Comparison of ENCODE assay signal across 31 cellular contexts in genomic region chr1:47843059-47843458, GRCh38.
"Had no signal": no experiment of that assay in that cellular context is flagged by ENCODE, and none has a peak within 500 bp of the region (broad histone marks: within the 10 kb centered on the region; RNA-seq: fewer than 3 reads in every experiment).

No MANE protein-coding gene starts in this region.

- H3K27ac ChIP-seq: epithelial cell of prostate, esophagus squamous epithelium, heart right ventricle, left lung, skin epidermis, testis, upper lobe of left lung, WERI-Rb-1 had no signal

- H3K36me3 Mint-ChIP-seq: activated naive CD4-positive, alpha-beta T cell treated with anti-CD3 and anti-CD28 coated beads, Interleukin-2, amount 10 ng/mL, durations not matched to agents 7 days and 5 days; activated naive CD8-positive, alpha-beta T cell treated with anti-CD3 and anti-CD28 coated beads, Interleukin-2, amount 10 ng/mL, durations not matched to agents 7 days and 5 days; natural killer cell treated with Interleukin-12 subunit alpha and Interleukin-12 subunit beta and Interleukin-15 and Interleukin-18, amount 100 ng/mL, for 72 hours had no signal

- H3K4me1 ChIP-seq: left lung, upper lobe of left lung had no signal

- H3K4me3 ChIP-seq: esophagus squamous epithelium, heart right ventricle, left lung, lung, mucosa of descending colon, skin epidermis, testis, upper lobe of left lung had no signal

- H3K4me1 Mint-ChIP-seq: activated CD4-positive, alpha-beta memory T cell treated with anti-CD3 and anti-CD28 coated beads, Interleukin-2, amount 10 ng/mL, durations not matched to agents 7 days and 5 days; activated CD4-positive, alpha-beta T cell treated with anti-CD3 and anti-CD28 coated beads, Interleukin-2, amount 10 ng/mL, durations not matched to agents 24 days and 14 days; activated naive CD4-positive, alpha-beta T cell treated with anti-CD3 and anti-CD28 coated beads, Interleukin-2, amount 10 ng/mL, durations not matched to agents 7 days and 5 days; activated naive CD8-positive, alpha-beta T cell treated with anti-CD3 and anti-CD28 coated beads, Interleukin-2, amount 10 ng/mL, durations not matched to agents 7 days and 5 days had no signal

- DNase-seq: activated CD4-positive, alpha-beta memory T cell treated with anti-CD3 and anti-CD28 coated beads, Interleukin-2, amount 10 ng/mL, durations not matched to agents 7 days and 5 days; activated CD4-positive, alpha-beta T cell treated with anti-CD3 and anti-CD28 coated beads, Interleukin-2, amount 10 ng/mL, durations not matched to agents 24 days and 14 days; activated CD4-positive, CD25-positive, alpha-beta regulatory T cell treated with anti-CD3 and anti-CD28 coated beads, Interleukin-2, amount 50 U/mL, for 72 hours; activated CD8-positive, alpha-beta memory T cell treated with anti-CD3 and anti-CD28 coated beads, Interleukin-2, amount 50 U/mL, for 48 hours; activated gamma-delta T cell; activated naive CD4-positive, alpha-beta T cell treated with anti-CD3 and anti-CD28 coated beads, Interleukin-2, amount 10 ng/mL, durations not matched to agents 7 days and 5 days; activated naive CD8-positive, alpha-beta T cell treated with anti-CD3 and anti-CD28 coated beads, Interleukin-2, amount 10 ng/mL, durations not matched to agents 7 days and 5 days; activated T-cell treated with anti-CD3 and anti-CD28 coated beads, Interleukin-2, amount 50 U/mL, for 24 hours; caudate nucleus; esophagus squamous epithelium; foreskin melanocyte; heart right ventricle; kidney glomerular epithelial cell; left lung; mesendoderm; occipital lobe; stimulated activated CD4-positive, alpha-beta T cell treated with anti-CD3 and anti-CD28 coated beads, Interleukin-12 subunit alpha, Interleukin-12 subunit beta, amount 100 ng/mL, for 4 hours; stimulated activated CD4-positive, alpha-beta T cell treated with anti-CD3 and anti-CD28 coated beads, Interleukin-4, amount 100 ng/mL, for 1 hour; stimulated activated naive CD8-positive, alpha-beta T cell treated with anti-CD3 and anti-CD28 coated beads, Interleukin-15, Interleukin-2, amounts not matched to agents 100 U/mL and 50 U/mL, for 24 hours; T-helper 17 cell; T1000; testis; upper lobe of left lung; WERI-Rb-1 had no signal

- H3K36me3 ChIP-seq: esophagus squamous epithelium, heart right ventricle, left lung, upper lobe of left lung, WERI-Rb-1 had no signal

- ATAC-seq: heart right ventricle; left lung; mucosa of descending colon; natural killer cell treated with Interleukin-12 subunit alpha and Interleukin-12 subunit beta and Interleukin-15 and Interleukin-18, amount 100 ng/mL, for 72 hours; sciatic nerve; stimulated activated naive CD8-positive, alpha-beta T cell treated with anti-CD3 and anti-CD28 coated beads, Interleukin-15, Interleukin-2, amounts not matched to agents 100 U/mL and 50 U/mL, for 24 hours; T-helper 17 cell had no signal

- H3K9me3 Mint-ChIP-seq: activated CD4-positive, alpha-beta memory T cell treated with anti-CD3 and anti-CD28 coated beads, Interleukin-2, amount 10 ng/mL, durations not matched to agents 7 days and 5 days; activated CD4-positive, alpha-beta T cell treated with anti-CD3 and anti-CD28 coated beads, Interleukin-2, amount 10 ng/mL, durations not matched to agents 24 days and 14 days; activated naive CD4-positive, alpha-beta T cell treated with anti-CD3 and anti-CD28 coated beads, Interleukin-2, amount 10 ng/mL, durations not matched to agents 7 days and 5 days; activated naive CD8-positive, alpha-beta T cell treated with anti-CD3 and anti-CD28 coated beads, Interleukin-2, amount 10 ng/mL, durations not matched to agents 7 days and 5 days; activated T-cell treated with anti-CD3 and anti-CD28 coated beads, Interleukin-2, amount 50 U/mL, for 24 hours; dendritic cell treated with granulocyte-macrophage colony-stimulating factor and Interleukin-4, amounts not matched to agents 40 ng/mL and 50 ng/mL, for 4 days; natural killer cell treated with Interleukin-12 subunit alpha and Interleukin-12 subunit beta and Interleukin-15 and Interleukin-18, amount 100 ng/mL, for 72 hours had no signal

- H3K9me3 ChIP-seq: esophagus squamous epithelium, heart right ventricle, left lung, mucosa of descending colon, testis, upper lobe of left lung had no signal

- H3K27ac Mint-ChIP-seq: activated CD4-positive, alpha-beta memory T cell treated with anti-CD3 and anti-CD28 coated beads, Interleukin-2, amount 10 ng/mL, durations not matched to agents 7 days and 5 days; activated CD4-positive, alpha-beta T cell treated with anti-CD3 and anti-CD28 coated beads, Interleukin-2, amount 10 ng/mL, durations not matched to agents 24 days and 14 days; activated naive CD4-positive, alpha-beta T cell treated with anti-CD3 and anti-CD28 coated beads, Interleukin-2, amount 10 ng/mL, durations not matched to agents 7 days and 5 days; activated naive CD8-positive, alpha-beta T cell treated with anti-CD3 and anti-CD28 coated beads, Interleukin-2, amount 10 ng/mL, durations not matched to agents 7 days and 5 days; activated T-cell treated with anti-CD3 and anti-CD28 coated beads, Interleukin-2, amount 50 U/mL, for 24 hours; dendritic cell treated with granulocyte-macrophage colony-stimulating factor and Interleukin-4, amounts not matched to agents 40 ng/mL and 50 ng/mL, for 4 days; natural killer cell treated with Interleukin-12 subunit alpha and Interleukin-12 subunit beta and Interleukin-15 and Interleukin-18, amount 100 ng/mL, for 72 hours; T-helper 17 cell had no signal

- H3K27me3 ChIP-seq: heart right ventricle, left lung, testis, upper lobe of left lung had no signal

- H3K4me3 Mint-ChIP-seq: activated CD4-positive, alpha-beta memory T cell treated with anti-CD3 and anti-CD28 coated beads, Interleukin-2, amount 10 ng/mL, durations not matched to agents 7 days and 5 days; activated CD4-positive, alpha-beta T cell treated with anti-CD3 and anti-CD28 coated beads, Interleukin-2, amount 10 ng/mL, durations not matched to agents 24 days and 14 days; activated naive CD4-positive, alpha-beta T cell treated with anti-CD3 and anti-CD28 coated beads, Interleukin-2, amount 10 ng/mL, durations not matched to agents 7 days and 5 days; activated naive CD8-positive, alpha-beta T cell treated with anti-CD3 and anti-CD28 coated beads, Interleukin-2, amount 10 ng/mL, durations not matched to agents 7 days and 5 days; activated T-cell treated with anti-CD3 and anti-CD28 coated beads, Interleukin-2, amount 50 U/mL, for 24 hours; dendritic cell treated with granulocyte-macrophage colony-stimulating factor and Interleukin-4, amounts not matched to agents 40 ng/mL and 50 ng/mL, for 4 days; natural killer cell treated with Interleukin-12 subunit alpha and Interleukin-12 subunit beta and Interleukin-15 and Interleukin-18, amount 100 ng/mL, for 72 hours; T-helper 17 cell had no signal
